In genomic region chrX:134238144-134238543, GRCh38 we compare ENCODE assay signal across 10 cellular contexts. TPM values are rescaled to one million over a fixed set of nuclear protein-coding genes. Genes with fewer than 3 reads are reported as not detected.
A peak's percentile ranks its signal among the peaks of the same experiment; 100 is the strongest.
DNase-seq lines count a peak whose midpoint lies in the region; ATAC-seq and TF ChIP-seq lines count a peak whose summit lies in the region.
"Not testable (repeated sequence)": the region's sequence is repeated elsewhere in the genome, so short reads cannot be mapped to it uniquely, and the experiment has no call there.
"Had no signal": no experiment of that assay in that cellular context is flagged by ENCODE, and none has a peak within 500 bp of the region (broad histone marks: within the 10 kb centered on the region; RNA-seq: fewer than 3 reads in every experiment).

No MANE protein-coding gene starts in this region.

- not testable (repeated sequence) for H3K79me2 ChIP-seq in hepatocyte
- H3K79me2 ChIP-seq in neural progenitor cell (ENCODE audit: low read depth) = peaks cover 56% of the 10 kb centered on the region

- not testable (repeated sequence) for H3K9me2 ChIP-seq in hepatocyte (replicated peaks; ENCODE audit: insufficient read depth)

- not testable (repeated sequence) for H3K27me3 ChIP-seq in ectodermal cell (ENCODE audit: control insufficient read depth, insufficient read depth, low read length, poor library complexity, severe bottlenecking); hepatocyte; neural progenitor cell; skeletal muscle tissue (ENCODE audit: control insufficient read depth in 3 of 3, insufficient read depth in 3 of 3, low read length in 3 of 3)
- H3K27me3 ChIP-seq in mesenchymal stem cell (ENCODE audit: control insufficient read depth in 1 of 2, insufficient read depth in 1 of 2, low read length in 2 of 2) = peaks cover 0 to 12% of the 10 kb centered on the region in 2 experiments

- H3K14ac ChIP-seq in mesenchymal stem cell (ENCODE audit: low read length in 2 of 2) = not testable (repeated sequence)

- H4K91ac ChIP-seq in mesenchymal stem cell (ENCODE audit: low read length) = not testable (repeated sequence)

- H3K4me1 ChIP-seq in ectodermal cell (ENCODE audit: control insufficient read depth, insufficient read depth, low read length); hepatocyte (ENCODE audit: insufficient read depth); mesenchymal stem cell (ENCODE audit: control insufficient read depth, insufficient read depth, low read depth, low read length); skeletal muscle tissue (ENCODE audit: control insufficient read depth in 3 of 3, insufficient read depth in 3 of 3, low read length in 3 of 3): not testable (repeated sequence)
- H3K4me1 ChIP-seq in neural progenitor cell = peaks cover 30% of the 10 kb centered on the region

- not testable (repeated sequence) for H3K23ac ChIP-seq in mesenchymal stem cell (ENCODE audit: low read length in 2 of 2)

- not testable (repeated sequence) for H3K36me3 ChIP-seq in ectodermal cell (ENCODE audit: control insufficient read depth, insufficient read depth, low read length); hepatocyte (replicated peaks; ENCODE audit: insufficient read depth, low read depth); mesenchymal stem cell (ENCODE audit: control insufficient read depth in 1 of 2, insufficient read depth in 2 of 2, low read depth in 1 of 2, low read length in 2 of 2); neural progenitor cell; skeletal muscle tissue (ENCODE audit: control insufficient read depth in 3 of 3, insufficient read depth in 3 of 3, low read length in 3 of 3)

- not testable (repeated sequence) for H2BK5ac ChIP-seq in mesenchymal stem cell (ENCODE audit: low read depth, low read length, poor library complexity, severe bottlenecking)

- not testable (repeated sequence) for H3K4ac ChIP-seq in mesenchymal stem cell (ENCODE audit: low read depth in 1 of 2, low read length in 2 of 2)

- not testable (repeated sequence) for H4K20me1 ChIP-seq in hepatocyte (ENCODE audit: insufficient read depth, poor library complexity, severe bottlenecking); neural progenitor cell (ENCODE audit: low read depth)

- H2BK120ac ChIP-seq in mesenchymal stem cell (ENCODE audit: low read depth, low read length) = not testable (repeated sequence)

- POLR2A ChIA-PET in HEK293T (lab: Yijun Ruan, JAX); WTC11 (lab: Charles Lee): not testable (repeated sequence)

- TF ChIP-seq CTCF in C4-2B (conservative IDR thresholded peaks at IDR 0.05); WTC11 (IDR thresholded peaks at IDR 0.05); hepatocyte (IDR thresholded peaks at IDR 0.05; ENCODE audit: poor library complexity); neural progenitor cell (IDR thresholded peaks at IDR 0.05): not testable (repeated sequence)

- peak overlapping the region; percentile 57 for H3K4me3 ChIP-seq in ectodermal cell (ENCODE audit: insufficient read depth, low read depth, low read length)
- not testable (repeated sequence) for H3K4me3 ChIP-seq in hepatocyte; mesenchymal stem cell (ENCODE audit: insufficient read depth in 1 of 2, low read depth in 1 of 2, low read length in 2 of 2); skeletal muscle tissue (ENCODE audit: low read length in 3 of 3)
- peak overlapping the region; percentile 81 for H3K4me3 ChIP-seq in neural progenitor cell

- not testable (repeated sequence) for H4K8ac ChIP-seq in mesenchymal stem cell (ENCODE audit: low read length)

- not testable (repeated sequence) for H3K79me1 ChIP-seq in mesenchymal stem cell (replicated peaks; ENCODE audit: low read length, poor library complexity, severe bottlenecking)

- H3K27ac ChIP-seq in C4-2B (peak overlapping the region; percentile 38; the same call in 1 of the 2 replicates), skeletal muscle tissue (ENCODE audit: low read depth, low read length) (peak overlapping the region; percentile 9)
- H3K27ac ChIP-seq in ectodermal cell (ENCODE audit: insufficient read depth, low read depth, low read length, poor library complexity, severe bottlenecking); hepatocyte; mesenchymal stem cell (ENCODE audit: low read length, poor library complexity, severe bottlenecking); neural progenitor cell: not testable (repeated sequence)

- H3F3A ChIP-seq in neural progenitor cell (ENCODE audit: low read depth) = peaks cover 37% of the 10 kb centered on the region

- H2AFZ ChIP-seq in hepatocyte; mesenchymal stem cell (ENCODE audit: low read depth, low read length); neural progenitor cell (replicated peaks): not testable (repeated sequence)

- not testable (repeated sequence) for H2BK12ac ChIP-seq in mesenchymal stem cell (ENCODE audit: low read length in 2 of 2)

- H2AK5ac ChIP-seq in mesenchymal stem cell (ENCODE audit: low read length, severe bottlenecking) = not testable (repeated sequence)

- not testable (repeated sequence) for H3K9me3 Mint-ChIP-seq in WTC11, neural progenitor cell

- H3K4me2 ChIP-seq in hepatocyte (peak overlapping the region; percentile 85), mesenchymal stem cell (ENCODE audit: low read length, poor library complexity, severe bottlenecking) (peak overlapping the region; percentile 66), neural progenitor cell (peak overlapping the region; percentile 76)

- DNase-seq in HEK293T (ENCODE audit: extremely low spot score); WTC11 (ENCODE audit: low spot score); hepatocyte (ENCODE audit: low spot score); mesenchymal stem cell; neural progenitor cell (ENCODE audit: low spot score): not testable (repeated sequence)

- not testable (repeated sequence) for H3K27me3 Mint-ChIP-seq in WTC11 (ENCODE audit: low read depth)
- H3K27me3 Mint-ChIP-seq in neural progenitor cell (ENCODE audit: insufficient read depth, low read depth) = peaks cover 11% of the 10 kb centered on the region

- H3K18ac ChIP-seq in mesenchymal stem cell (ENCODE audit: low read depth in 1 of 2, low read length in 2 of 2) = not testable (repeated sequence)

- H3K4me3 Mint-ChIP-seq in WTC11 (peak overlapping the region; percentile 60), neural progenitor cell (peak overlapping the region; percentile 98)

- H2BK15ac ChIP-seq in mesenchymal stem cell (ENCODE audit: low read depth, poor library complexity, severe bottlenecking) = not testable (repeated sequence)

- not testable (repeated sequence) for ATAC-seq in WTC11

- H3K4me1 Mint-ChIP-seq in WTC11 = peaks cover 36% of the 10 kb centered on the region
- H3K4me1 Mint-ChIP-seq in neural progenitor cell = peaks cover 57% of the 10 kb centered on the region

- not testable (repeated sequence) for H3K9ac ChIP-seq in mesenchymal stem cell (ENCODE audit: low read length); neural progenitor cell; skeletal muscle tissue (ENCODE audit: low read depth in 1 of 3, low read length in 3 of 3)

- not testable (repeated sequence) for H3K36me3 Mint-ChIP-seq in WTC11, neural progenitor cell

- not testable (repeated sequence) for H3K27ac Mint-ChIP-seq in WTC11
- peak overlapping the region; percentile 92 for H3K27ac Mint-ChIP-seq in neural progenitor cell

- CTCF ChIA-PET in HEK293T (lab: Yijun Ruan, JAX); WTC11 (lab: Charles Lee): not testable (repeated sequence)

- 66 to 79% methylated on average over 4 of the region's 9 CpGs for WGBS in ectodermal cell, 2 experiments
- WGBS in hepatocyte (ENCODE audit: low lambda C conversion rate, missing lambda C conversion rate) = 81% methylated on average over 8 of the region's 9 CpGs
- no CpG with 5 or more reads among the region's 9 CpGs for WGBS in mesenchymal stem cell

- H3K9me3 ChIP-seq in ectodermal cell (ENCODE audit: control insufficient read depth, low read length); hepatocyte (ENCODE audit: low read depth); mesenchymal stem cell (ENCODE audit: control insufficient read depth, low read length); neural progenitor cell (ENCODE audit: low read depth); skeletal muscle tissue (ENCODE audit: control insufficient read depth in 3 of 3, low read length in 3 of 3): not testable (repeated sequence)

TF ChIP-seq in HEK293T, 16 proteins besides CTCF, POLR2A, EP300 and RAD21:
- peak; percentile 83 for TF ChIP-seq ZNF384 (IDR thresholded peaks at IDR 0.05)

TF ChIP-seq in WTC11, 78 proteins besides CTCF, POLR2A, EP300 and RAD21:
- TF ChIP-seq ZNF121 (CRISPR knock-in tag; IDR thresholded peaks at IDR 0.05) = 0 out of 2 replicates have a peak, but pooled peaks have one; percentile 23

RNA-seq across cellular contexts. Expression of gene CCDC160, which starts 1.2 kb away (rescaled TPM):
- total RNA-seq in WTC11 (2021) (1.7 to 1.9 TPM (median 1.8 TPM) in 3 replicates), hepatocyte (0.47 and 0.84 TPM in 2 replicates), neural progenitor cell (ENCODE audit: low replicate concordance) (18.4 and 21.6 TPM in 2 replicates), skeletal muscle tissue (under 0.01 TPM)
- 45.3 TPM for polyA plus RNA-seq in ectodermal cell (2013, experiment 1 of 4)
- 52.2 TPM for polyA plus RNA-seq in ectodermal cell (2013, experiment 2 of 4)
- 58.3 TPM for polyA plus RNA-seq in ectodermal cell (2013, experiment 3 of 4)
- polyA plus RNA-seq in ectodermal cell (2013, experiment 4 of 4) = 58.2 TPM
- 1.9 TPM in 1 of 2 replicates, not detected in the other for polyA plus RNA-seq in hepatocyte
- 0.26 TPM for polyA plus RNA-seq in mesenchymal stem cell (2013, experiment 1 of 2)
- polyA plus RNA-seq in mesenchymal stem cell (2013, experiment 2 of 2) = 0.25 TPM
- total RNA-seq: CD4-positive, alpha-beta memory T cell had no signal
- polyA plus RNA-seq: CD4-positive, alpha-beta memory T cell; IgD-negative memory B cell had no signal
